1 cellular context compared by ENCODE assay signal in the genomic region with DNA sequence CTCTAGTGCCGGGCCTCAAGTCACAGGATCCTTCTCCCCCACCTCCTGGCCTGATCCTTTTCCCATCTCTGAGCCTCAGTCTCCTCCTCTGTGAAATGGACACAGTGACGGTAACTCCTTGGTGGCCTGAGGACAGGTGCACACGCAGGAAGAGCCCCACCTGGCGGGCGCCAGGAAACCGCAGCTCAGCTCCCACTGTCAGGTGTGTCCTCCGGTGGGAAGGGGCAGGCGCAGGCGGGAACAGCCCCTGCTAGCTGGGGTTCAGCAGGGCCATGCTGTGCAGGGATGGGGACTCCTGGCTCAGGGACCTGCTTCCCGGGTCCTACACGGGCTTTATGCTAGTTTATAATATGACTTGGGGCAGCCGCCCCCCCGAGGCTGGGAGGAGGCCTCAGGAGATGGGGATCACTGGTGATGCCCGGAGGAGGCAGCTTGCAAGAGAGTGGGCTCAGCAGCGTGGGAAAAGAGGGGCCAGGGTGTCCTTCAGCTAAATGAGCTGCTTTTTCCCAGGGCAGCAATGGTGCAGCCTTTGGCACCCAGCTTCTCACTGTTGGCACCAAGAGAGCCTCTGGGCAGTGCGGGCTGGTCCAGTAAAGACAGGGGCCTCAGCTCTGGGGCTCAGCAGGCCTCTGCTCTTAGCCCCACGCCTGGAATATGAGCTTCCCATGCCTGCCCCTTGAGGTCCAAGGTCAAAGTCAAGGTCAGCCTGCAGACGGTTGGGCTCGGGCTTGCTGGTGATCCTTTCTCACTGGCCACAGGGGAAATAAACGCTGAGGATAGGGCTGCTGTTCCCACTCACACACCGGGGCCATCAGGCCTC.
A peak's percentile ranks its signal among the peaks of the same experiment; 100 is the strongest.
TF ChIP-seq lines count a peak whose summit lies in the region.

No MANE protein-coding gene starts in this region.

TF ChIP-seq in K562, 482 proteins besides CTCF, POLR2A, EP300 and RAD21 (continued from another document):
- TF ChIP-seq RBM22 (IDR thresholded peaks at IDR 0.05; ENCODE audit: low read depth, low read length, poor library complexity, severe bottlenecking) (no peak), ESRRA (IDR thresholded peaks at IDR 0.05; ENCODE audit: borderline replicate concordance, low read depth) (peak; percentile 70), ZC3H4 (CRISPR knock-in tag; IDR thresholded peaks at IDR 0.05; ENCODE audit: borderline replicate concordance) (no peak), ADNP (tag; IDR thresholded peaks at IDR 0.05) (peak; percentile 81), PRPF4 (IDR thresholded peaks at IDR 0.05; ENCODE audit: insufficient read depth, low read depth, low read length, poor library complexity, severe bottlenecking) (no peak), ZNF75A (CRISPR knock-in tag; IDR thresholded peaks at IDR 0.05) (no peak), DMBX1 (CRISPR knock-in tag; IDR thresholded peaks at IDR 0.05; ENCODE audit: borderline replicate concordance) (no peak), NR2C1 (IDR thresholded peaks at IDR 0.05) (no peak), NR2C1 (tag; IDR thresholded peaks at IDR 0.05) (no peak), PTBP1 (IDR thresholded peaks at IDR 0.05; ENCODE audit: low read depth, low read length) (0 out of 2 replicates have a peak, but pooled peaks have one; percentile 60), ZNF253 (CRISPR knock-in tag; conservative IDR thresholded peaks at IDR 0.05) (no peak), ZNF444 (CRISPR knock-in tag; IDR thresholded peaks at IDR 0.05) (no peak), IRF2 (CRISPR knock-in tag; IDR thresholded peaks at IDR 0.05) (no peak), CHD4 (IDR thresholded peaks at IDR 0.05; ENCODE audit: insufficient read depth, insufficient replicate concordance, low read depth, low read length, poor library complexity, severe bottlenecking) (peak; percentile 52), COPS2 (conservative IDR thresholded peaks at IDR 0.05) (no peak), ZNF263 (CRISPR knock-in tag; IDR thresholded peaks at IDR 0.05; ENCODE audit: borderline replicate concordance) (peak; percentile 35; the same call in 1 of the 2 replicates), HDGF (IDR thresholded peaks at IDR 0.05) (no peak), BCOR (IDR thresholded peaks at IDR 0.05) (peak; percentile 96)
- TF ChIP-seq, protein P1, sequence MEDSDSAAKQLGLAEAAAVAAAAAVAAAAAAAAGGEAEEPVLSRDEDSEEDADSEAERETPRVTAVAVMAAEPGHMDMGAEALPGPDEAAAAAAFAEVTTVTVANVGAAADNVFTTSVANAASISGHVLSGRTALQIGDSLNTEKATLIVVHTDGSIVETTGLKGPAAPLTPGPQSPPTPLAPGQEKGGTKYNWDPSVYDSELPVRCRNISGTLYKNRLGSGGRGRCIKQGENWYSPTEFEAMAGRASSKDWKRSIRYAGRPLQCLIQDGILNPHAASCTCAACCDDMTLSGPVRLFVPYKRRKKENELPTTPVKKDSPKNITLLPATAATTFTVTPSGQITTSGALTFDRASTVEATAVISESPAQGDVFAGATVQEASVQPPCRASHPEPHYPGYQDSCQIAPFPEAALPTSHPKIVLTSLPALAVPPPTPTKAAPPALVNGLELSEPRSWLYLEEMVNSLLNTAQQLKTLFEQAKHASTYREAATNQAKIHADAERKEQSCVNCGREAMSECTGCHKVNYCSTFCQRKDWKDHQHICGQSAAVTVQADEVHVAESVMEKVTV (CRISPR knock-in tag; IDR thresholded peaks at IDR 0.05) = no peak
TF ChIP-seq in K562: peak in this region for 11.
